In the genomic region with DNA sequence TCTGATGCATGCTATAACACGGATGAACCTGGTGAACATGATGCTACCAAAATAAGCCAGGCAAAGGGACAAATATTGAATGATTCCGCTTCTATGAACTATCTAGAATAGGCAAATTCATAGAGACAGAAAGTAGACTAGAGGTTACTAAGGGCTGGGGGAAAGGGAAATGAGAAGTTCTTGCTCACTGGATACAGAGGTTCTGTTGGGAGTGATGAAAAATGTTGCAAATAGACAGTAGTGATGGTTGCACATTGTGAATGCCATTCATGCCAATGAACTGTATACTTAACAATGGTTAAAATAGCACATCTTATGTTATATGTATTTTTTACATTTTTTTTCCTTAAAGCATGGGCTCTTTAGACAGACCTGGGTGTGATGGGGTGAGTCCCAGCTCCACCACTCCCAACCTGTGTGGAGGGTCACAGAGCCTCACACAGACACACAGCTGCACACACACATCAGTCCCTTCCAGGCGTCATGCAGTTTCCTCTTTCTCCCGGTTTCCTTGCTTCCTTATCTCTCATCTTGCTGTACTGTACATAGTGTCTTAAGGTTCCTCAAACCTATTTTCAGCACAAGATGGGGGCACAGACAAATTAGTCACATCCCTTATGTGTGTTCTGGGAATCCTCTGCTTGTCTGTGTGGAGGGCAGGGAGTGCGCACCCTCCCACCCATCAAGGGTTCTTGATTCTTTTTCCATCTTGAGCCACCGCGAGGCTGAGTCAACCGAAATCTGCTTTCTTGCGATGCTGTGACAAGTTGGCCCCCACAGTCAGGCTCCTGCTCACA, we compare ENCODE assay signal across 13 cellular contexts.
DNase-seq lines count a peak whose midpoint lies in the region; ATAC-seq and TF ChIP-seq lines count a peak whose summit lies in the region.
"Had no signal": no experiment of that assay in that cellular context is flagged by ENCODE, and none has a peak within 500 bp of the region (broad histone marks: within the 10 kb centered on the region; RNA-seq: fewer than 3 reads in every experiment).

No MANE protein-coding gene starts in this region.

- TF ChIP-seq EP300 in upper lobe of left lung (IDR thresholded peaks at IDR 0.05): no peak

- H3K27me3 ChIP-seq in right cardiac atrium (ENCODE audit: control insufficient read depth, insufficient read depth) (no peaks in the 10 kb centered on the region), upper lobe of left lung (no peaks in the 10 kb centered on the region), aorta (ENCODE audit: control insufficient read depth in 1 of 2, insufficient read depth in 2 of 2, low read length in 1 of 2) (no peaks in the 10 kb centered on the region)
- H3K27me3 ChIP-seq: spleen had no signal

- no peaks in the 10 kb centered on the region for H3K4me1 ChIP-seq in right cardiac atrium (ENCODE audit: control insufficient read depth, insufficient read depth, low read length)
- H3K4me1 ChIP-seq in upper lobe of left lung: no peaks in the 10 kb centered on the region
- no peaks in the 10 kb centered on the region for H3K4me1 ChIP-seq in aorta (ENCODE audit: control insufficient read depth in 1 of 2, insufficient read depth in 2 of 2, low read length in 2 of 2)

- 78% methylated on average over 9 of the region's 9 CpGs for WGBS in right cardiac atrium
- 53 to 76% methylated on average over 9 of the region's 9 CpGs for WGBS in upper lobe of left lung, 2 donors
- WGBS in aorta, 2 donors: 84 to 91% methylated on average over 9 of the region's 9 CpGs

- TF ChIP-seq CTCF in upper lobe of left lung (IDR thresholded peaks at IDR 0.05) (no peak), nephron progenitor cell (IDR thresholded peaks at IDR 0.05) (no peak)

- H3K27ac ChIP-seq in right cardiac atrium (ENCODE audit: low read length) (no peak overlapping the region), upper lobe of left lung (no peak overlapping the region), aorta (ENCODE audit: low read depth in 1 of 2, low read length in 2 of 2) (no peak overlapping the region)
- H3K27ac ChIP-seq: spleen had no signal

- ATAC-seq in right cardiac atrium (peak; percentile 43 to 65), upper lobe of left lung (ENCODE audit: low FRiP score in 2 of 2) (peak; percentile 39 to 70), aorta (ENCODE audit: low FRiP score) (no peak)

- TF ChIP-seq POLR2A in upper lobe of left lung (IDR thresholded peaks at IDR 0.05): peak in 1 of 4 donors; percentile 5

- no peak overlapping the region for H3K27ac Mint-ChIP-seq in nephron progenitor cell
- H3K27ac Mint-ChIP-seq: CD4-positive, alpha-beta T cell; mesothelial cell of epicardium had no signal

- H3K4me3 ChIP-seq in right cardiac atrium (ENCODE audit: low read length): no peak overlapping the region
- H3K4me3 ChIP-seq in upper lobe of left lung: no peak overlapping the region
- no peak overlapping the region for H3K4me3 ChIP-seq in aorta (ENCODE audit: low read length in 2 of 2)
- H3K4me3 ChIP-seq: spleen had no signal

- no peaks in the 10 kb centered on the region for H3K27me3 Mint-ChIP-seq in nephron progenitor cell (ENCODE audit: low read depth, poor library complexity)
- H3K27me3 Mint-ChIP-seq: CD4-positive, alpha-beta T cell had no signal

- H3K36me3 ChIP-seq in upper lobe of left lung (peaks cover 0 to 3% (median 0%) of the 10 kb centered on the region in 4 donors), aorta (ENCODE audit: control insufficient read depth in 1 of 2, insufficient read depth in 2 of 2, low read length in 1 of 2) (no peaks in the 10 kb centered on the region)

- peaks cover 39% of the 10 kb centered on the region for H3K4me1 Mint-ChIP-seq in nephron progenitor cell

- no peaks in the 10 kb centered on the region for H3K9me3 Mint-ChIP-seq in nephron progenitor cell
- H3K9me3 Mint-ChIP-seq: CD4-positive, alpha-beta T cell; mesothelial cell of epicardium had no signal

- H3K36me3 Mint-ChIP-seq in nephron progenitor cell (ENCODE audit: low read depth): peaks cover 7% of the 10 kb centered on the region

- intact Hi-C loops in right cardiac atrium (cut with DNase I): loop anchor here in 1 of 4 donors (5.0 kb wide), 1 partner anchor 493 kb away; no protein-coding TSS in a partner anchor
- intact Hi-C loops in cardiac septum (cut with DNase I): no loop called here
- intact Hi-C loops in aorta (cut with DNase I): no loop called here

- no peak overlapping the region for H3K4me3 Mint-ChIP-seq in nephron progenitor cell
- H3K4me3 Mint-ChIP-seq: CD4-positive, alpha-beta T cell; mesothelial cell of epicardium had no signal

- H3K9me3 ChIP-seq in right cardiac atrium (ENCODE audit: control insufficient read depth, low read length) (no peaks in the 10 kb centered on the region), upper lobe of left lung (no peaks in the 10 kb centered on the region), aorta (ENCODE audit: control insufficient read depth, low read length) (no peaks in the 10 kb centered on the region)
- H3K9me3 ChIP-seq: spleen had no signal

- DNase-seq in right cardiac atrium: no peak
- no peak for DNase-seq in cardiac septum (ENCODE audit: low spot score)
- peak; percentile 73 for DNase-seq in activated naive CD4-positive, alpha-beta T cell treated with anti-CD3 and anti-CD28 coated beads, Interleukin-2, amount 50 U/mL, for 16 hours
- DNase-seq in pons (ENCODE audit: low spot score): peak; percentile 37
- DNase-seq in upper lobe of left lung: peak in 1 of 2 donors; percentile 29
- DNase-seq in aorta: no peak
- no peak for DNase-seq in nephron progenitor cell
- DNase-seq in AG08395 (ENCODE audit: low spot score): no peak
- DNase-seq: CD4-positive, alpha-beta T cell; central memory CD4-positive, alpha-beta T cell; spleen; T-helper 9 cell had no signal

Comparison
In these comparisons a context has a peak if more than half of its experiments do, and no peak if none do; other contexts are left out.
1. DNase-seq: peak in activated naive CD4-positive, alpha-beta T cell treated with anti-CD3 and anti-CD28 coated beads, Interleukin-2, amount 50 U/mL, for 16 hours (single experiment) and pons (single experiment); none in right cardiac atrium (0 of 3), cardiac septum (single experiment), aorta (0 of 2), nephron progenitor cell (single experiment) and AG08395 (single experiment).